ENCODE assay signal across 9 cellular contexts in genomic region chr5:173614591-173614990, GRCh38. TPM values are rescaled to one million over a fixed set of nuclear protein-coding genes. Genes with fewer than 3 reads are reported as not detected.
DNase-seq lines count a peak whose midpoint lies in the region; ATAC-seq and TF ChIP-seq lines count a peak whose summit lies in the region.
"Had no signal": no experiment of that assay in that cellular context is flagged by ENCODE, and none has a peak within 500 bp of the region (broad histone marks: within the 10 kb centered on the region; RNA-seq: fewer than 3 reads in every experiment).

No MANE protein-coding gene starts in this region.

- intact Hi-C loops in Panc1 (cut with micrococcal nuclease; ENCODE audit: unreplicated experiment) (no loop called here), psoas muscle (cut with DNase I) (no loop called here)

- CTCF ChIA-PET in Panc1 (lab: Charles Lee): no interaction called here

- ATAC-seq in Panc1 (no peak), psoas muscle (no peak), HG03159 (IDR thresholded peaks at IDR 0.05; ENCODE audit: unreplicated experiment) (no peak)

- H3K36me3 ChIP-seq in Panc1 (ENCODE audit: control insufficient read depth, insufficient read depth, low read length) (peaks cover 18% of the 10 kb centered on the region), psoas muscle (ENCODE audit: insufficient read depth in 1 of 2, low read depth in 1 of 2) (peaks cover 3 to 32% of the 10 kb centered on the region in 2 donors)

- WGBS in psoas muscle, 3 donors: 75 to 83% (median 77%) methylated on average over 7 of the region's 7 CpGs

- no peaks in the 10 kb centered on the region for H3K9me3 ChIP-seq in Panc1 (ENCODE audit: control insufficient read depth, insufficient read depth, low read depth, low read length)
- no peaks in the 10 kb centered on the region for H3K9me3 ChIP-seq in psoas muscle

- H3K27ac ChIP-seq in Panc1 (ENCODE audit: low read length) (no peak overlapping the region), psoas muscle (no peak overlapping the region)
- H3K27ac ChIP-seq: 22Rv1 had no signal

- BruUV-seq in Panc1 (replicated peaks; lab: Mats Ljungman, UMichigan): TSS peak; percentile 61

- H3K27me3 ChIP-seq in Panc1 (ENCODE audit: control insufficient read depth, insufficient read depth, low read length) (no peaks in the 10 kb centered on the region), psoas muscle (ENCODE audit: insufficient read depth in 3 of 3, low read length in 2 of 3) (no peaks in the 10 kb centered on the region)

- POLR2A ChIA-PET in Panc1 (lab: Charles Lee): interaction anchor here (0.7 kb wide), 1 partner anchor 294 kb away, joined by 21 read pairs; no protein-coding TSS in a partner anchor

- H3K4me3 ChIP-seq in Panc1 (ENCODE audit: low read depth in 2 of 2, low read length in 2 of 2): peak overlapping the region; percentile 66 to 93; a peak in 3 of 4 replicates
- H3K4me3 ChIP-seq in epithelial cell of proximal tubule (ENCODE audit: low read depth, low read length): peak overlapping the region; percentile 67
- peak overlapping the region; percentile 88 for H3K4me3 ChIP-seq in psoas muscle

- peaks cover 27% of the 10 kb centered on the region for H3K4me1 ChIP-seq in Panc1 (ENCODE audit: control insufficient read depth, insufficient read depth, low read length)
- peaks cover 62% of the 10 kb centered on the region for H3K4me1 ChIP-seq in psoas muscle

- peak; percentile 9 for DNase-seq in DMS79 treated with DMSO at 0.1 percent for 48 hours (lab: John Stamatoyannopoulos, UW)
- no peak for DNase-seq in DMS79 (lab: John Stamatoyannopoulos, UW)
- DNase-seq in Panc1 (ENCODE audit: low read depth, low spot score): no peak
- DNase-seq in epithelial cell of proximal tubule (ENCODE audit: low read depth): no peak
- DNase-seq in psoas muscle: no peak
- DNase-seq in OCI-M1 (lab: John Stamatoyannopoulos, UW): no peak
- no peak for DNase-seq in NCI-H1092 treated with DMSO at 0.1 percent for 48 hours (lab: John Stamatoyannopoulos, UW)

- in situ Hi-C loops in Panc1 (cut with HindIII; ENCODE audit: low pct_unique_long_range_greater_than_20kb, low sequenced_read_pairs): no loop called here

- no peak for TF ChIP-seq CTCF in Panc1 (IDR thresholded peaks at IDR 0.05)
- TF ChIP-seq CTCF in epithelial cell of proximal tubule (conservative IDR thresholded peaks at IDR 0.05; ENCODE audit: low read depth, low read length): no peak
- TF ChIP-seq CTCF in psoas muscle (IDR thresholded peaks at IDR 0.05): no peak

RNA-seq across cellular contexts. Expression of gene BOD1, which starts 1.9 kb away (rescaled TPM):
- total RNA-seq in Panc1 (2021; ENCODE audit: unreplicated experiment): 86.1 TPM
- polyA plus RNA-seq in Panc1 (2012; ENCODE audit: insufficient read length): 69.9 TPM
- 29.8 and 45.9 TPM in 2 replicates for total RNA-seq in epithelial cell of proximal tubule
- 100 to 1,000 TPM in 2 of 4 donors, 10 to 100 TPM in 2; 57.0 to 120 (median 99.6) TPM for total RNA-seq in psoas muscle
- 100 to 1,000 TPM; 130 to 295 (median 172) TPM for polyA plus RNA-seq in psoas muscle
